In genomic region chr4:3471886-3472285, GRCh38 we compare ENCODE assay signal across 21 cellular contexts. TPM values are rescaled to one million over a fixed set of nuclear protein-coding genes. Genes with fewer than 3 reads are reported as not detected.
"Had no signal": no experiment of that assay in that cellular context is flagged by ENCODE, and none has a peak within 500 bp of the region (broad histone marks: within the 10 kb centered on the region; RNA-seq: fewer than 3 reads in every experiment).

No MANE protein-coding gene starts in this region.

- H3K27ac Mint-ChIP-seq: naive thymus-derived CD4-positive, alpha-beta T cell had no signal

- H3K9me3 Mint-ChIP-seq: naive thymus-derived CD4-positive, alpha-beta T cell; neural crest cell had no signal

- H3K36me3 Mint-ChIP-seq: naive thymus-derived CD4-positive, alpha-beta T cell had no signal

- H3K4me1 ChIP-seq: left lung, parathyroid adenoma, prostate gland, sigmoid colon had no signal

- DNase-seq: effector memory CD4-positive, alpha-beta T cell; islet precursor cell; mesendoderm; naive thymus-derived CD4-positive, alpha-beta T cell; occipital lobe; retina; sigmoid colon; stimulated activated CD4-positive, alpha-beta T cell treated with anti-CD3 and anti-CD28 coated beads, Interleukin-2, amount 100 ng/mL, for 48 hours; stimulated activated naive CD4-positive, alpha-beta T cell treated with Interleukin-2 at 50 U/mL for 16 hours; trophoblast cell had no signal

- H3K9ac ChIP-seq: parathyroid adenoma had no signal

- H3K9me3 ChIP-seq: left lung, prostate gland, sigmoid colon had no signal

- H2AFZ ChIP-seq: parathyroid adenoma had no signal

- H3K4me3 Mint-ChIP-seq: naive thymus-derived CD4-positive, alpha-beta T cell; neural crest cell had no signal

- H3K4me1 Mint-ChIP-seq: naive thymus-derived CD4-positive, alpha-beta T cell had no signal

- FAIRE-seq: endometrium, frontal cortex had no signal

- H3K27ac ChIP-seq: left lung, parathyroid adenoma, prostate gland, sigmoid colon, skin epidermis had no signal

- H3K79me2 ChIP-seq: parathyroid adenoma had no signal

- H3K36me3 ChIP-seq: left lung, prostate gland, sigmoid colon had no signal

- H3K4me3 ChIP-seq: left lung, prostate gland, sigmoid colon, skin epidermis had no signal

- ATAC-seq: esophagus mucosa; left lung; naive thymus-derived CD4-positive, alpha-beta T cell had no signal

RNA-seq across cellular contexts. Expression of gene DOK7, which starts 8.8 kb away (rescaled TPM):
- total RNA-seq: glomerular endothelial cell; lung microvascular endothelial cell; naive thymus-derived CD4-positive, alpha-beta T cell; neural crest cell; occipital lobe had no signal
- polyA plus RNA-seq: fibroblast of lung; naive thymus-derived CD4-positive, alpha-beta T cell had no signal

RNA-seq across cellular contexts. Expression of gene HGFAC, which starts 30.1 kb away (rescaled TPM):
- total RNA-seq: esophagus mucosa had no signal
- polyA plus RNA-seq: fibroblast of lung; naive thymus-derived CD4-positive, alpha-beta T cell had no signal
